ENCODE assay signal across 10 cellular contexts in genomic region chr12:43285248-43285647, GRCh38.
DNase-seq lines count a peak whose midpoint lies in the region; ATAC-seq lines count a peak whose summit lies in the region.
"Had no signal": no experiment of that assay in that cellular context is flagged by ENCODE, and none has a peak within 500 bp of the region (broad histone marks: within the 10 kb centered on the region; RNA-seq: fewer than 3 reads in every experiment).

No MANE protein-coding gene starts in this region.

- no peaks in the 10 kb centered on the region for H3K4me1 Mint-ChIP-seq in activated naive CD4-positive, alpha-beta T cell treated with anti-CD3 and anti-CD28 coated beads, Interleukin-2, amount 10 ng/mL, durations not matched to agents 7 days and 5 days
- H3K4me1 Mint-ChIP-seq: stimulated activated memory B cell treated with anti-CD40 and anti-IgM and Interleukin-4, amounts not matched to agents 10 μg/mL and 1 μg/mL and 100 μg/mL, for 72 hours had no signal

- DNase-seq in HT1080 (ENCODE audit: low read depth): peak; percentile 85
- peak; percentile 7 to 57 for DNase-seq in dermis microvascular lymphatic vessel endothelial cell (ENCODE audit: low read depth in 2 of 2)
- peak; percentile 64 for DNase-seq in renal cortical epithelial cell (ENCODE audit: low read depth)
- DNase-seq in nucleus accumbens (lab: John Stamatoyannopoulos, UW): no peak
- no peak for DNase-seq in activated naive CD4-positive, alpha-beta T cell treated with anti-CD3 and anti-CD28 coated beads, Interleukin-2, amount 10 ng/mL, durations not matched to agents 7 days and 5 days
- no peak for DNase-seq in activated effector memory CD4-positive, alpha-beta T cell treated with Interleukin-2 at 50 U/mL for 16 hours
- DNase-seq in NCI-H526 treated with DMSO at 0.1 percent for 48 hours (lab: John Stamatoyannopoulos, UW): no peak
- DNase-seq: cortex of kidney had no signal

- peak; percentile 51 for ATAC-seq in GM18868 (IDR thresholded peaks at IDR 0.05; ENCODE audit: unreplicated experiment)
- ATAC-seq: stimulated activated memory B cell treated with anti-CD40 and anti-IgM and Interleukin-4, amounts not matched to agents 10 μg/mL and 1 μg/mL and 100 μg/mL, for 72 hours had no signal

- H3K9me3 Mint-ChIP-seq in activated naive CD4-positive, alpha-beta T cell treated with anti-CD3 and anti-CD28 coated beads, Interleukin-2, amount 10 ng/mL, durations not matched to agents 7 days and 5 days: no peaks in the 10 kb centered on the region
- H3K9me3 Mint-ChIP-seq: stimulated activated memory B cell treated with anti-CD40 and anti-IgM and Interleukin-4, amounts not matched to agents 10 μg/mL and 1 μg/mL and 100 μg/mL, for 72 hours had no signal

- H3K36me3 Mint-ChIP-seq in activated naive CD4-positive, alpha-beta T cell treated with anti-CD3 and anti-CD28 coated beads, Interleukin-2, amount 10 ng/mL, durations not matched to agents 7 days and 5 days: no peaks in the 10 kb centered on the region
- H3K36me3 Mint-ChIP-seq: stimulated activated memory B cell treated with anti-CD40 and anti-IgM and Interleukin-4, amounts not matched to agents 10 μg/mL and 1 μg/mL and 100 μg/mL, for 72 hours had no signal

- H3K27me3 Mint-ChIP-seq in activated naive CD4-positive, alpha-beta T cell treated with anti-CD3 and anti-CD28 coated beads, Interleukin-2, amount 10 ng/mL, durations not matched to agents 7 days and 5 days: no peaks in the 10 kb centered on the region
- H3K27me3 Mint-ChIP-seq: stimulated activated memory B cell treated with anti-CD40 and anti-IgM and Interleukin-4, amounts not matched to agents 10 μg/mL and 1 μg/mL and 100 μg/mL, for 72 hours had no signal

- H3K27ac Mint-ChIP-seq in activated naive CD4-positive, alpha-beta T cell treated with anti-CD3 and anti-CD28 coated beads, Interleukin-2, amount 10 ng/mL, durations not matched to agents 7 days and 5 days: no peak overlapping the region
- H3K27ac Mint-ChIP-seq: stimulated activated memory B cell treated with anti-CD40 and anti-IgM and Interleukin-4, amounts not matched to agents 10 μg/mL and 1 μg/mL and 100 μg/mL, for 72 hours had no signal

- H3K4me3 Mint-ChIP-seq in activated naive CD4-positive, alpha-beta T cell treated with anti-CD3 and anti-CD28 coated beads, Interleukin-2, amount 10 ng/mL, durations not matched to agents 7 days and 5 days: no peak overlapping the region
- H3K4me3 Mint-ChIP-seq: stimulated activated memory B cell treated with anti-CD40 and anti-IgM and Interleukin-4, amounts not matched to agents 10 μg/mL and 1 μg/mL and 100 μg/mL, for 72 hours had no signal

- CTCF ChIA-PET in activated naive CD4-positive, alpha-beta T cell treated with anti-CD3 and anti-CD28 coated beads, Interleukin-2, amount 10 ng/mL, durations not matched to agents 7 days and 5 days (lab: Charles Lee): no interaction called here

Comparison
In these comparisons a context has a peak if more than half of its experiments do, and no peak if none do; other contexts are left out.
1. DNase-seq: peak in HT1080 (single experiment), dermis microvascular lymphatic vessel endothelial cell (2 of 2) and renal cortical epithelial cell (single experiment); none in nucleus accumbens (0 of 56), activated naive CD4-positive, alpha-beta T cell treated with anti-CD3 and anti-CD28 coated beads, Interleukin-2, amount 10 ng/mL, durations not matched to agents 7 days and 5 days (single experiment), activated effector memory CD4-positive, alpha-beta T cell treated with Interleukin-2 at 50 U/mL for 16 hours (single experiment) and NCI-H526 treated with DMSO at 0.1 percent for 48 hours (single experiment).